In the genomic region with DNA sequence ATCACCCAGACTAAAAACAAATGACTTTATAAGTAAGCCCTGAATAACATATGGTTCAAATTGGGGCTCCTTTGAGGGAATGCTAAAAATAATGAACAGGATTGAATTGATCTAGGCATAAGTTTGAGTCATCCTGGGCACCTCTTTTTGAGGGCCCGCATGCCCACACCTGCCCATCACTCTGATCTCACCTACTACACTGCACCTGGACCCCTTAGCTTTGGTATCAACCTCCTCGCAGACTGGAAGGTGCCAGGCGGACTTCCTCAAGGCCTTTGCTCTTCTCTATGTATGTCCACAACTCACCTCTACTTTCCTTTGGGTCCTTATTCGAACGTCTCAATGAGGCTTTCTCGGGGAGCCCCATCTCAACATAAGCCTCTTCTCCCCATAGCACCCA, we compare ENCODE assay signal across 34 cellular contexts.
"Had no signal": no experiment of that assay in that cellular context is flagged by ENCODE, and none has a peak within 500 bp of the region (broad histone marks: within the 10 kb centered on the region; RNA-seq: fewer than 3 reads in every experiment).

No MANE protein-coding gene starts in this region.

- H3K27me3 ChIP-seq: MG63 had no signal

- H3K4me3 ChIP-seq: MG63 had no signal

- DNase-seq: Karpas-422, Kasumi-1, KG1, MG63, MM.1S, MV-4-11, NCI-H1048, NCI-H1092, NCI-H1092 treated with DMSO at 0.1 percent for 48 hours, NCI-H1105, NCI-H1105 treated with DMSO at 0.1 percent for 48 hours, NCI-H1417, NCI-H1417 treated with DMSO at 0.1 percent for 48 hours, NCI-H1436, NCI-H1436 treated with DMSO at 0.1 percent for 48 hours, NCI-H146, NCI-H1694, NCI-H1694 treated with DMSO at 0.1 percent for 48 hours, NCI-H187, NCI-H187 treated with DMSO at 0.1 percent for 48 hours, NCI-H1930, NCI-H2029, NCI-H2029 treated with DMSO at 0.1 percent for 48 hours, NCI-H2081, NCI-H2081 treated with DMSO at 0.1 percent for 48 hours, NCI-H2107, NCI-H2171, NCI-H2171 treated with DMSO at 0.1 percent for 48 hours, NCI-H2227 treated with DMSO at 0.1 percent for 48 hours, NCI-H226, NCI-H345, NCI-H446, NCI-H446 treated with DMSO at 0.1 percent for 48 hours had no signal

- H3K27ac ChIP-seq: KMS-11 had no signal
